In genomic region chr19:53333071-53333465, GRCh38 we compare ENCODE assay signal across 8 cellular contexts. TPM values are rescaled to one million over a fixed set of nuclear protein-coding genes. Genes with fewer than 3 reads are reported as not detected.
A peak's percentile ranks its signal among the peaks of the same experiment; 100 is the strongest.
DNase-seq lines count a peak whose midpoint lies in the region; ATAC-seq and TF ChIP-seq lines count a peak whose summit lies in the region.

No MANE protein-coding gene starts in this region.

- ATAC-seq in left lobe of liver = peak; percentile 10
- no peak for ATAC-seq in HG02840 (IDR thresholded peaks at IDR 0.05; ENCODE audit: low FRiP score, unreplicated experiment)

- H3K27me3 ChIP-seq in BJ (ENCODE audit: control insufficient read depth, insufficient read depth, low read length) = no peaks in the 10 kb centered on the region
- no peaks in the 10 kb centered on the region for H3K27me3 ChIP-seq in HAP-1 (ENCODE audit: low read depth)

- 0 out of 2 replicates have a peak, but pooled peaks cover 2% of the 10 kb centered on the region for H3K4me1 ChIP-seq in HAP-1

- in situ Hi-C loops in HAP-1 (cut with MboI; ENCODE audit: low sequenced_read_pairs) = no loop called here

- TF ChIP-seq CTCF in BJ (IDR thresholded peaks at IDR 0.05; ENCODE audit: insufficient read depth, low read depth, low read length) (no peak), cardiac fibroblast (IDR thresholded peaks at IDR 0.05; ENCODE audit: low read depth, low read length) (no peak)

- 0 out of 2 replicates have a peak, but pooled peaks cover 2% of the 10 kb centered on the region for H3K9me3 ChIP-seq in HAP-1

- CTCF ChIA-PET in BJ (lab: Yijun Ruan, JAX) = interaction anchor here (1.1 to 1.6 kb wide), 2 partner anchors 24 to 92 kb away, joined by 3 read pairs; no protein-coding TSS in a partner anchor

- H3K4me3 ChIP-seq in BJ (ENCODE audit: low read depth, low read length) = peak overlapping the region; percentile 70
- H3K4me3 ChIP-seq in HAP-1 = peak overlapping the region; percentile 77
- peak overlapping the region; percentile 72 to 88 for H3K4me3 ChIP-seq in cardiac fibroblast (replicated peaks in 1 of 2; ENCODE audit: low read depth in 2 of 2, low read length in 2 of 2)

- DNase-seq in BJ (ENCODE audit: low read depth) (no peak), HAP-1 (ENCODE audit: low spot score in 2 of 2) (peak in 1 of 2 experiments; percentile 58), T follicular helper cell (ENCODE audit: low read depth) (peak; percentile 3), cardiac fibroblast (ENCODE audit: low read depth in 2 of 2) (no peak), left lobe of liver (ENCODE audit: low spot score) (peak; percentile 47), HuH-7 (ENCODE audit: low spot score) (no peak)
- peak; percentile 41 for DNase-seq in stimulated activated CD8-positive, alpha-beta memory T cell treated with anti-CD3 and anti-CD28 coated beads, Interleukin-4, amount 100 ng/mL, for 48 hours

- H3K36me3 ChIP-seq in BJ (ENCODE audit: control insufficient read depth, insufficient read depth, low read length) (no peaks in the 10 kb centered on the region), HAP-1 (replicated peaks) (no peaks in the 10 kb centered on the region)

- POLR2A ChIA-PET in BJ (lab: Charles Lee) = no interaction called here

RNA-seq across cellular contexts. Expression of gene ZNF845, which starts 0.5 kb away (rescaled TPM):
- 1.5 and 3.2 TPM in 2 replicates for polyA plus RNA-seq in BJ (2011; rRNA removed)
- polyA minus RNA-seq in BJ (2011; rRNA and poly(A)+ RNA removed) = 3.3 TPM in 2 replicates
- total RNA-seq in left lobe of liver = 1.2 TPM

RNA-seq across cellular contexts. Expression of gene ZNF525, which starts 32.4 kb away (rescaled TPM):
- 1.2 and 2.3 TPM in 2 replicates for polyA plus RNA-seq in BJ (2011; rRNA removed)
- 1.3 and 1.6 TPM in 2 replicates for polyA minus RNA-seq in BJ (2011; rRNA and poly(A)+ RNA removed)
- total RNA-seq in left lobe of liver = 1.2 TPM

Comparison
In these comparisons a context has a peak if more than half of its experiments do, and no peak if none do; other contexts are left out.
1. DNase-seq: peak in T follicular helper cell (single experiment), left lobe of liver (single experiment) and stimulated activated CD8-positive, alpha-beta memory T cell treated with anti-CD3 and anti-CD28 coated beads, Interleukin-4, amount 100 ng/mL, for 48 hours (single experiment); none in BJ (single experiment), cardiac fibroblast (0 of 2) and HuH-7 (single experiment).
2. Peak in every context shown above with its lines, with median percentiles within 50 percentile points of each other: H3K4me3 ChIP-seq.